In genomic region chr14:63928744-63929174, GRCh38 we compare ENCODE assay signal across 20 cellular contexts.
DNase-seq lines count a peak whose midpoint lies in the region; ATAC-seq and TF ChIP-seq lines count a peak whose summit lies in the region.
"Had no signal": no experiment of that assay in that cellular context is flagged by ENCODE, and none has a peak within 500 bp of the region (broad histone marks: within the 10 kb centered on the region; RNA-seq: fewer than 3 reads in every experiment).

No MANE protein-coding gene starts in this region.

- TF ChIP-seq CTCF in AG10803 (conservative IDR thresholded peaks at IDR 0.05; ENCODE audit: low read length): no peak
- no peak for TF ChIP-seq CTCF in fibroblast of the aortic adventitia (IDR thresholded peaks at IDR 0.05; ENCODE audit: insufficient read depth, low read length)
- TF ChIP-seq CTCF in coronary artery (IDR thresholded peaks at IDR 0.05): no peak

- no peak for ATAC-seq in GM18870 (IDR thresholded peaks at IDR 0.05; ENCODE audit: unreplicated experiment)
- ATAC-seq: activated CD8-positive, alpha-beta T cell treated with anti-CD3 and anti-CD28 coated beads, Interleukin-2, amount 10 ng/mL, durations not matched to agents 7 days and 5 days; psoas muscle had no signal

- no peak overlapping the region for H3K4me3 ChIP-seq in AG10803 (ENCODE audit: low read length)
- H3K4me3 ChIP-seq in SK-N-MC: no peak overlapping the region
- H3K4me3 ChIP-seq in fibroblast of the aortic adventitia (ENCODE audit: low read depth, low read length): no peak overlapping the region
- no peak overlapping the region for H3K4me3 ChIP-seq in coronary artery
- H3K4me3 ChIP-seq: GM23248, hepatocyte, psoas muscle, testis had no signal

- H3K36me3 ChIP-seq in SK-N-MC (ENCODE audit: insufficient read depth, low read length): no peaks in the 10 kb centered on the region; the same call in 1 of the 2 replicates

- H3K9me3 ChIP-seq in SK-N-MC (ENCODE audit: low read depth, low read length): no peaks in the 10 kb centered on the region; the same call in 1 of the 2 replicates
- H3K9me3 ChIP-seq: psoas muscle, testis had no signal

- H3K27ac ChIP-seq in SK-N-MC (peak overlapping the region; percentile 63), coronary artery (no peak overlapping the region)
- H3K27ac ChIP-seq: GM23248, hepatocyte, psoas muscle had no signal

- DNase-seq in AG10803 (ENCODE audit: low read depth) (peak; percentile 33), NCI-H146 (lab: John Stamatoyannopoulos, UW) (peak; percentile 45), SK-N-MC (ENCODE audit: low read depth, low spot score) (no peak), fibroblast of the aortic adventitia (ENCODE audit: low read depth) (peak; percentile 16), coronary artery (ENCODE audit: low spot score) (no peak), DMS 273 (lab: John Stamatoyannopoulos, UW; ENCODE audit: unreplicated experiment) (no peak), NCI-H2171 (lab: John Stamatoyannopoulos, UW) (no peak)
- DNase-seq: ACHN; activated CD8-positive, alpha-beta T cell treated with anti-CD3 and anti-CD28 coated beads, Interleukin-2, amount 10 ng/mL, durations not matched to agents 7 days and 5 days; activated naive CD8-positive, alpha-beta T cell treated with anti-CD3 and anti-CD28 coated beads for 36 hours; effector CD4-positive, alpha-beta T cell; GM23248; mesenchymal stem cell; NCI-H1694; NCI-H524; psoas muscle; SIG-M5; testis had no signal

- no peak overlapping the region for H3K9ac ChIP-seq in SK-N-MC (ENCODE audit: insufficient read length)
- H3K9ac ChIP-seq: GM23248 had no signal

Comparison
In these comparisons a context has a peak if more than half of its experiments do, and no peak if none do; other contexts are left out.
1. DNase-seq: peak in AG10803 (single experiment), NCI-H146 (single experiment) and fibroblast of the aortic adventitia (single experiment); none in SK-N-MC (single experiment), coronary artery (single experiment), DMS 273 (single experiment) and NCI-H2171 (single experiment).